ENCODE assay signal across 1 cellular context in genomic region chr3:71031151-71031550, GRCh38.
TF ChIP-seq lines count a peak whose summit lies in the region.

No MANE protein-coding gene starts in this region.

TF ChIP-seq in HepG2, 621 proteins besides CTCF, POLR2A, EP300 and RAD21 (continued from another document):
- no peak for TF ChIP-seq CSRNP1 (CRISPR knock-in tag; IDR thresholded peaks at IDR 0.05)
